24 cellular contexts compared by ENCODE assay signal in the genomic region with DNA sequence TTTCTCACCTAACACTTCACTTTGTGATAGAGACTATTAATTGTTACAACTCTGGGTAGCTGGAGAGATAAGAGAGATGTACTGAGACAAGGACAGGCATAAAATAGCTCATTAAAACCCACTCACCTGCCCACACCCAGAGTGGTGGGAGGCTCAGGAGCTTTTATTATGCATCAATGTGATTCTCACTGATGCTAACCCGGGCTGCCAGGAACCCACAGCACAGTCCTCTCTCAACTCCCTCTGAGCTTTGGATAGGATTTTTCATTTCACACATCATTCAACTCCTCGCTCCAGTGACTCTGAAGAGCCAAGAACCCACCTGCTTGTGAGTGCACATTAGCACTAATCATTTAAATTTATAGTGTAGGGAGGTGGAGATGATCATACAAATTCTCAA.
A peak's percentile ranks its signal among the peaks of the same experiment; 100 is the strongest.
DNase-seq lines count a peak whose midpoint lies in the region; ATAC-seq and TF ChIP-seq lines count a peak whose summit lies in the region.
"Had no signal": no experiment of that assay in that cellular context is flagged by ENCODE, and none has a peak within 500 bp of the region (broad histone marks: within the 10 kb centered on the region; RNA-seq: fewer than 3 reads in every experiment).

No MANE protein-coding gene starts in this region.

- no peak for TF ChIP-seq CTCF in ovary (IDR thresholded peaks at IDR 0.05)

- no peaks in the 10 kb centered on the region for H3K9me3 ChIP-seq in ovary
- H3K9me3 ChIP-seq: pancreas, right lobe of liver had no signal

- H3K4me3 ChIP-seq in ovary = no peak overlapping the region
- H3K4me3 ChIP-seq: pancreas, right lobe of liver had no signal

- intact Hi-C loops in ovary (cut with DNase I) = no loop called here

- no peak overlapping the region for H3K27ac ChIP-seq in ovary
- H3K27ac ChIP-seq: brain microvascular endothelial cell, pancreas, right lobe of liver had no signal

- H3K36me3 ChIP-seq in ovary = no peaks in the 10 kb centered on the region
- H3K36me3 ChIP-seq: brain microvascular endothelial cell, pancreas, right lobe of liver had no signal

- TF ChIP-seq POLR2A in ovary (IDR thresholded peaks at IDR 0.05) = no peak

- DNase-seq in NCI-H748 (lab: John Stamatoyannopoulos, UW; ENCODE audit: unreplicated experiment) = peak; percentile 58
- DNase-seq in NCI-H748 treated with DMSO at 0.1 percent for 48 hours (lab: John Stamatoyannopoulos, UW) = no peak
- DNase-seq in NCI-H2107 (lab: John Stamatoyannopoulos, UW) = peak; percentile 80
- DNase-seq in NCI-H69 (lab: John Stamatoyannopoulos, UW) = peak; percentile 73
- DNase-seq in ovary = no peak
- no peak for DNase-seq in Kasumi-1 (lab: John Stamatoyannopoulos, UW)
- DNase-seq: activated CD4-positive, alpha-beta memory T cell treated with anti-CD3 and anti-CD28 coated beads, Interleukin-2, amount 10 ng/mL, durations not matched to agents 7 days and 5 days; activated gamma-delta T cell treated with Interleukin-2 at 50 U/mL for 16 hours; brain microvascular endothelial cell; effector CD8-positive, alpha-beta T cell; foreskin melanocyte; HCEC 1CT; hypothalamus; KBM-7; left ventricle myocardium superior; MV-4-11; NCI-H446 treated with DMSO at 0.1 percent for 48 hours; pancreas; right lobe of liver; trophoblast cell had no signal

- H3K4me1 ChIP-seq in ovary (ENCODE audit: insufficient read depth) = no peaks in the 10 kb centered on the region
- H3K4me1 ChIP-seq: pancreas, right lobe of liver had no signal

- no peaks in the 10 kb centered on the region for H3K27me3 ChIP-seq in ovary
- H3K27me3 ChIP-seq: brain microvascular endothelial cell, pancreas, right lobe of liver had no signal

- ATAC-seq in GM21423 (IDR thresholded peaks at IDR 0.05; ENCODE audit: unreplicated experiment) = no peak
- no peak for ATAC-seq in GM19328 (IDR thresholded peaks at IDR 0.05; ENCODE audit: unreplicated experiment)
- ATAC-seq: left ventricle myocardium superior; natural killer cell treated with Interleukin-12 subunit alpha and Interleukin-12 subunit beta and Interleukin-15 and Interleukin-18, amount 100 ng/mL, for 72 hours; pancreas; right lobe of liver; Right ventricle myocardium inferior had no signal

- no peak for TF ChIP-seq EP300 in ovary (IDR thresholded peaks at IDR 0.05)

- WGBS in ovary, 3 donors = 60 to 74% (median 69%) methylated on average over 2 of the region's 2 CpGs

Comparison
In these comparisons a context has a peak if more than half of its experiments do, and no peak if none do; other contexts are left out.
1. DNase-seq: peak in NCI-H748 (single experiment), NCI-H2107 (single experiment) and NCI-H69 (single experiment); none in NCI-H748 treated with DMSO at 0.1 percent for 48 hours (single experiment), ovary (0 of 5) and Kasumi-1 (0 of 2).